ENCODE assay signal across 19 cellular contexts in genomic region chr18:63789327-63789726, GRCh38. TPM values are rescaled to one million over a fixed set of nuclear protein-coding genes. Genes with fewer than 3 reads are reported as not detected.
DNase-seq lines count a peak whose midpoint lies in the region; ATAC-seq and TF ChIP-seq lines count a peak whose summit lies in the region.
"Had no signal": no experiment of that assay in that cellular context is flagged by ENCODE, and none has a peak within 500 bp of the region (broad histone marks: within the 10 kb centered on the region; RNA-seq: fewer than 3 reads in every experiment).

No MANE protein-coding gene starts in this region.

- H3K27me3 Mint-ChIP-seq in MCF 10A (ENCODE audit: insufficient read depth, unreplicated experiment) (no peaks in the 10 kb centered on the region), immature natural killer cell (ENCODE audit: low read depth in 3 of 3) (peaks cover 0 to 2% (median 0%) of the 10 kb centered on the region in 3 donors)

- TF ChIP-seq CTCF in mammary epithelial cell (conservative IDR thresholded peaks at IDR 0.05 in 1 of 2, IDR thresholded peaks at IDR 0.05 in 1 of 2; ENCODE audit: extremely low read depth in 1 of 2, insufficient read depth in 1 of 2, low read depth in 1 of 2, low read length in 2 of 2) (no peak), MCF 10A (IDR thresholded peaks at IDR 0.05; ENCODE audit: unreplicated experiment) (no peak)

- intact Hi-C loops in mammary epithelial cell (cut with micrococcal nuclease) (no loop called here), MCF 10A (cut with micrococcal nuclease) (no loop called here)

- H3K27ac ChIP-seq in mammary epithelial cell (ENCODE audit: insufficient read depth, low read depth, low read length) (peak overlapping the region; percentile 59), SJSA1 (peak overlapping the region; percentile 75)
- H3K27ac ChIP-seq: BLaER1 had no signal

- DNase-seq in mammary epithelial cell (no peak), MCF 10A (ENCODE audit: unreplicated experiment) (no peak), SJSA1 (ENCODE audit: low read depth in 1 of 2, low spot score in 2 of 2) (no peak), immature natural killer cell (no peak), GOT3 (lab: John Stamatoyannopoulos, UW) (no peak)
- DNase-seq: CD4-positive, CD25-positive, alpha-beta regulatory T cell; HCEC 1CT; Kasumi-1; MV-4-11; NCI-H2029; NCI-H446; NCI-H524 treated with DMSO at 0.1 percent for 48 hours; NCI-H774; Right ventricle myocardium superior had no signal

- CTCF ChIA-PET in mammary epithelial cell (lab: Charles Lee; ENCODE audit: low non-redundant PET) (no interaction called here), MCF 10A (lab: Yijun Ruan, JAX) (interaction anchor here (0.5 kb wide), 1 partner anchor 47 kb away, joined by 3 read pairs; no protein-coding TSS in a partner anchor)

- H2AFZ ChIP-seq in mammary epithelial cell (ENCODE audit: low read depth, low read length): peak overlapping the region; percentile 36
- H2AFZ ChIP-seq: GM23338 had no signal

- H3K36me3 ChIP-seq in mammary epithelial cell (ENCODE audit: insufficient read depth, low read length): no peaks in the 10 kb centered on the region
- H3K36me3 ChIP-seq in SJSA1: no peaks in the 10 kb centered on the region
- H3K36me3 ChIP-seq: BLaER1 had no signal

- in situ Hi-C loops in mammary epithelial cell (cut with MboI; ENCODE audit: low sequenced_read_pairs in 2 of 2): no loop called here

- H3K4me1 ChIP-seq in mammary epithelial cell (ENCODE audit: insufficient read depth, low read length): peaks cover 17% of the 10 kb centered on the region
- H3K4me1 ChIP-seq in SJSA1 (replicated peaks): peaks cover 16% of the 10 kb centered on the region
- H3K4me1 ChIP-seq: BLaER1 had no signal

- peaks cover 8% of the 10 kb centered on the region for H3K4me1 Mint-ChIP-seq in MCF 10A (ENCODE audit: insufficient read depth, unreplicated experiment)
- H3K4me1 Mint-ChIP-seq in immature natural killer cell: peaks cover 14 to 22% of the 10 kb centered on the region in 2 donors
- H3K4me1 Mint-ChIP-seq: CD4-positive, CD25-positive, alpha-beta regulatory T cell; GM23338 had no signal

- H3K4me3 ChIP-seq in mammary epithelial cell (replicated peaks in 1 of 3; ENCODE audit: insufficient read depth in 1 of 3, low read depth in 2 of 3, low read length in 3 of 3) (no peak overlapping the region), SJSA1 (no peak overlapping the region)
- H3K4me3 ChIP-seq: BLaER1, GM23338 had no signal

- H3K9ac ChIP-seq in mammary epithelial cell (ENCODE audit: insufficient read depth, low read length): no peak overlapping the region
- H3K9ac ChIP-seq: BLaER1 had no signal

- no peaks in the 10 kb centered on the region for H3K9me3 ChIP-seq in mammary epithelial cell (replicated peaks; ENCODE audit: insufficient read depth, low read length)
- H3K9me3 ChIP-seq in SJSA1 (replicated peaks): no peaks in the 10 kb centered on the region
- H3K9me3 ChIP-seq: BLaER1 had no signal

- H3K79me2 ChIP-seq in mammary epithelial cell (ENCODE audit: insufficient read depth, low read length): no peaks in the 10 kb centered on the region

- dilution Hi-C loops in mammary epithelial cell (cut with HindIII; ENCODE audit: low sequenced_read_pairs): no loop called here

- no peak overlapping the region for H3K4me3 Mint-ChIP-seq in MCF 10A (ENCODE audit: unreplicated experiment)
- no peak overlapping the region for H3K4me3 Mint-ChIP-seq in immature natural killer cell
- H3K4me3 Mint-ChIP-seq: CD4-positive, CD25-positive, alpha-beta regulatory T cell; GM23338 had no signal

- H3K4me2 ChIP-seq in mammary epithelial cell (ENCODE audit: insufficient read depth, low read depth, low read length): no peak overlapping the region
- H3K4me2 ChIP-seq: BLaER1, GM23338 had no signal

- no peak for ATAC-seq in HG02763 (IDR thresholded peaks at IDR 0.05; ENCODE audit: unreplicated experiment)
- ATAC-seq in GM21528 (IDR thresholded peaks at IDR 0.05; ENCODE audit: low FRiP score, unreplicated experiment): no peak
- ATAC-seq: GM23338 had no signal

- H3K27ac Mint-ChIP-seq in MCF 10A (ENCODE audit: low read depth, unreplicated experiment) (no peak overlapping the region), immature natural killer cell (peak overlapping the region; percentile 7 to 83 (median 50))
- H3K27ac Mint-ChIP-seq: CD4-positive, CD25-positive, alpha-beta regulatory T cell; GM23338 had no signal

- 93% methylated on average over 2 of the region's 2 CpGs for WGBS in mammary epithelial cell (ENCODE audit: low coverage, missing lambda C conversion rate)

- H3K27me3 ChIP-seq in mammary epithelial cell (ENCODE audit: insufficient read depth, low read length) (no peaks in the 10 kb centered on the region), SJSA1 (replicated peaks) (no peaks in the 10 kb centered on the region)
- H3K27me3 ChIP-seq: BLaER1 had no signal

- H3K9me3 Mint-ChIP-seq in MCF 10A (ENCODE audit: unreplicated experiment): no peaks in the 10 kb centered on the region
- H3K9me3 Mint-ChIP-seq in immature natural killer cell: no peaks in the 10 kb centered on the region
- H3K9me3 Mint-ChIP-seq: CD4-positive, CD25-positive, alpha-beta regulatory T cell; GM23338 had no signal

- H3K36me3 Mint-ChIP-seq in MCF 10A (ENCODE audit: insufficient read depth, unreplicated experiment) (no peaks in the 10 kb centered on the region), immature natural killer cell (no peaks in the 10 kb centered on the region)
- H3K36me3 Mint-ChIP-seq: CD4-positive, CD25-positive, alpha-beta regulatory T cell had no signal

- H4K20me1 ChIP-seq in mammary epithelial cell (ENCODE audit: insufficient read depth, low read length): no peaks in the 10 kb centered on the region
- H4K20me1 ChIP-seq: BLaER1 had no signal

- POLR2A ChIA-PET in MCF 10A (lab: Yijun Ruan, JAX): no interaction called here

- BruUV-seq in mammary epithelial cell (replicated peaks; lab: Mats Ljungman, UMichigan): no TSS peak
- no TSS peak for BruUV-seq in MCF 10A (replicated peaks; lab: Mats Ljungman, UMichigan)

RNA-seq across cellular contexts. Expression of gene SERPINB7, which starts 14.1 kb away (rescaled TPM):
- total RNA-seq in mammary epithelial cell (10 to 100 TPM; 13.5 to 42.6 TPM), MCF 10A (2022) (2.6 and 3.0 TPM in 2 replicates)
- polyA plus RNA-seq in mammary epithelial cell (53.2 TPM), immature natural killer cell (not detected)
- polyA minus RNA-seq in mammary epithelial cell: 85.5 TPM
- 5.8 and 8.5 TPM in 2 replicates for total RNA-seq in SJSA1 (2014; rRNA removed; shearing (Covaris generic))
- total RNA-seq: CD4-positive, CD25-positive, alpha-beta regulatory T cell; GM23338; HT-29; Right ventricle myocardium superior had no signal
- polyA plus RNA-seq: CD4-positive, CD25-positive, alpha-beta regulatory T cell; GM23338 had no signal
